31 cellular contexts compared by ENCODE assay signal in genomic region chr2:10151462-10151861, GRCh38.
"Had no signal": no experiment of that assay in that cellular context is flagged by ENCODE, and none has a peak within 500 bp of the region (broad histone marks: within the 10 kb centered on the region; RNA-seq: fewer than 3 reads in every experiment).

No MANE protein-coding gene starts in this region.

- H3K36me3 Mint-ChIP-seq: T-cell had no signal

- H3K9me3 ChIP-seq: esophagus squamous epithelium, gastroesophageal sphincter had no signal

- H3K27ac Mint-ChIP-seq: activated B cell treated with CpG ODN at 0.5 μM for 24 hours; activated CD8-positive, alpha-beta T cell treated with anti-CD3 and anti-CD28 coated beads for 36 hours; activated naive CD4-positive, alpha-beta T cell treated with anti-CD3 and anti-CD28 coated beads, Interleukin-2, amount 50 U/mL, for 72 hours; activated naive CD8-positive, alpha-beta T cell treated with anti-CD3 and anti-CD28 coated beads, Interleukin-2, amount 10 ng/mL, durations not matched to agents 7 days and 5 days; activated T-helper 17 cell treated with anti-CD3 and anti-CD28 coated beads, Interleukin-2, amount 50 U/mL, for 72 hours; T-cell; T-helper 1 cell treated with Interleukin-12 subunit alpha and Interleukin-12 subunit beta and Interleukin-4 antibody, amounts not matched to agents 30 μg/mL and 1 μg/mL, for 36 hours; T-helper 2 cell treated with Interferon-gamma antibody and Interleukin-4, amounts not matched to agents 5 μg/mL and 100 μg/mL, for 36 hours had no signal

- ATAC-seq: activated CD4-positive, CD25-positive, alpha-beta regulatory T cell treated with anti-CD3 and anti-CD28 coated beads, Interleukin-2, amount 50 U/mL, for 24 hours; activated CD8-positive, alpha-beta T cell treated with anti-CD3 and anti-CD28 coated beads for 36 hours; activated naive CD4-positive, alpha-beta T cell treated with anti-CD3 and anti-CD28 coated beads, Interleukin-2, amount 50 U/mL, for 72 hours; activated T-cell treated with anti-CD3 and anti-CD28 coated beads, Interleukin-2, amount 50 U/mL, for 4 hours; activated T-helper 17 cell treated with anti-CD3 and anti-CD28 coated beads, Interleukin-2, amount 50 U/mL, for 72 hours; effector memory CD8-positive, alpha-beta T cell; gastroesophageal sphincter; T-cell had no signal

- H3K9me3 Mint-ChIP-seq: activated B cell treated with CpG ODN at 0.5 μM for 24 hours; activated CD8-positive, alpha-beta T cell treated with anti-CD3 and anti-CD28 coated beads for 36 hours; activated naive CD4-positive, alpha-beta T cell treated with anti-CD3 and anti-CD28 coated beads, Interleukin-2, amount 10 ng/mL, durations not matched to agents 7 days and 5 days; activated naive CD4-positive, alpha-beta T cell treated with anti-CD3 and anti-CD28 coated beads, Interleukin-2, amount 50 U/mL, for 72 hours; activated naive CD8-positive, alpha-beta T cell treated with anti-CD3 and anti-CD28 coated beads, Interleukin-2, amount 10 ng/mL, durations not matched to agents 7 days and 5 days; activated T-cell treated with anti-CD3 and anti-CD28 coated beads, Interleukin-2, amount 50 U/mL, for 4 hours; activated T-helper 17 cell treated with anti-CD3 and anti-CD28 coated beads, Interleukin-2, amount 50 U/mL, for 72 hours; central memory CD8-positive, alpha-beta T cell; effector memory CD8-positive, alpha-beta T cell; T-cell; T-helper 1 cell treated with Interleukin-12 subunit alpha and Interleukin-12 subunit beta and Interleukin-4 antibody, amounts not matched to agents 30 μg/mL and 1 μg/mL, for 36 hours; T-helper 2 cell treated with Interferon-gamma antibody and Interleukin-4, amounts not matched to agents 5 μg/mL and 100 μg/mL, for 36 hours had no signal

- FAIRE-seq: astrocyte, bronchial epithelial cell, colon had no signal

- H3K4me1 Mint-ChIP-seq: activated B cell treated with CpG ODN at 0.5 μM for 24 hours had no signal

- H3K36me3 ChIP-seq: brain microvascular endothelial cell, esophagus squamous epithelium, gastroesophageal sphincter had no signal

- DNase-seq: activated B cell treated with CpG ODN at 0.5 μM for 24 hours; activated CD4-positive, alpha-beta T cell treated with anti-CD3 and anti-CD28 coated beads for 48 hours; activated CD8-positive, alpha-beta memory T cell treated with anti-CD3 and anti-CD28 coated beads for 24 hours; activated CD8-positive, alpha-beta T cell treated with anti-CD3 and anti-CD28 coated beads for 36 hours; activated gamma-delta T cell; activated naive CD4-positive, alpha-beta T cell; activated naive CD4-positive, alpha-beta T cell treated with anti-CD3 and anti-CD28 coated beads, Interleukin-2, amount 10 ng/mL, durations not matched to agents 7 days and 5 days; activated naive CD8-positive, alpha-beta T cell treated with anti-CD3 and anti-CD28 coated beads, Interleukin-2, amount 10 ng/mL, durations not matched to agents 7 days and 5 days; activated T-cell treated with anti-CD3 and anti-CD28 coated beads, Interleukin-2, amount 50 U/mL, for 4 hours; brain microvascular endothelial cell; cortex of kidney; dermis blood vessel endothelial cell; effector CD4-positive, alpha-beta T cell; effector memory CD8-positive, alpha-beta T cell; erythroblast; esophagus squamous epithelium; foreskin melanocyte; SW 1271; T-cell; T1000; WERI-Rb-1 had no signal

- H3K27me3 Mint-ChIP-seq: activated B cell treated with CpG ODN at 0.5 μM for 24 hours; activated CD8-positive, alpha-beta T cell treated with anti-CD3 and anti-CD28 coated beads for 36 hours; activated naive CD4-positive, alpha-beta T cell treated with anti-CD3 and anti-CD28 coated beads, Interleukin-2, amount 10 ng/mL, durations not matched to agents 7 days and 5 days; activated naive CD8-positive, alpha-beta T cell treated with anti-CD3 and anti-CD28 coated beads, Interleukin-2, amount 10 ng/mL, durations not matched to agents 7 days and 5 days; activated T-helper 17 cell treated with anti-CD3 and anti-CD28 coated beads, Interleukin-2, amount 50 U/mL, for 72 hours; central memory CD8-positive, alpha-beta T cell; effector memory CD8-positive, alpha-beta T cell; T-cell had no signal

- H3K4me3 ChIP-seq: esophagus squamous epithelium, gastroesophageal sphincter had no signal

- H3K4me1 ChIP-seq: esophagus squamous epithelium, gastroesophageal sphincter had no signal

- H3K27me3 ChIP-seq: brain microvascular endothelial cell, esophagus squamous epithelium, gastroesophageal sphincter had no signal

- H3K4me3 Mint-ChIP-seq: activated B cell treated with CpG ODN at 0.5 μM for 24 hours; activated CD8-positive, alpha-beta T cell treated with anti-CD3 and anti-CD28 coated beads for 36 hours; activated naive CD4-positive, alpha-beta T cell treated with anti-CD3 and anti-CD28 coated beads, Interleukin-2, amount 10 ng/mL, durations not matched to agents 7 days and 5 days; activated naive CD8-positive, alpha-beta T cell treated with anti-CD3 and anti-CD28 coated beads, Interleukin-2, amount 10 ng/mL, durations not matched to agents 7 days and 5 days; activated T-cell treated with anti-CD3 and anti-CD28 coated beads, Interleukin-2, amount 50 U/mL, for 4 hours; activated T-helper 17 cell treated with anti-CD3 and anti-CD28 coated beads, Interleukin-2, amount 50 U/mL, for 72 hours; central memory CD8-positive, alpha-beta T cell; effector memory CD8-positive, alpha-beta T cell; T-helper 1 cell treated with Interleukin-12 subunit alpha and Interleukin-12 subunit beta and Interleukin-4 antibody, amounts not matched to agents 30 μg/mL and 1 μg/mL, for 36 hours; T-helper 2 cell treated with Interferon-gamma antibody and Interleukin-4, amounts not matched to agents 5 μg/mL and 100 μg/mL, for 36 hours had no signal

- H3K27ac ChIP-seq: brain microvascular endothelial cell, esophagus squamous epithelium, gastroesophageal sphincter, WERI-Rb-1 had no signal
